1 cellular context compared by ENCODE assay signal in the genomic region with DNA sequence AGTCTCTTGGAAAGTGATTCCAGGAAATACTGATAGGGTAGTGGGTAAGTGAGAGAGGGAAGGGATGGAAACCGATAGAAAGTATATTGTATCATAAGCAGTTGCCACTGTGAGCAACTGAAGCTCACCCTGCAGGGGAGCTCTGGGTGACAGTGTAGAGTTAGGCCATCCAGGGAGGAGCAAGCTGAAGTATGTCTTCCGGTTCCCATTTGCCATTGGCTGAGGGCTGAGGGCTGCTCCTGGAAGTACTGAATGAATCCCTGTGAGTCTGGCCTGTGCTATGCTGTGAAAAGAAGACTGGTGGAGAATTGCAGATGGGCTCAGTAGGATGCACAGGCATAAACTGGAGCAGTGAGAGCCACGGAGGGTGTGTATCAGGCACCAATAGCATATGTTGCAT.
TF ChIP-seq lines count a peak whose summit lies in the region.

No MANE protein-coding gene starts in this region.

TF ChIP-seq in WTC11, 78 proteins besides CTCF, POLR2A, EP300 and RAD21 (continued from another document):
- TF ChIP-seq KAT7 (CRISPR knock-in tag; IDR thresholded peaks at IDR 0.05; ENCODE audit: borderline replicate concordance) (no peak), TEAD1 (CRISPR knock-in tag; IDR thresholded peaks at IDR 0.05) (no peak), FOXP1 (CRISPR knock-in tag; IDR thresholded peaks at IDR 0.05; ENCODE audit: borderline replicate concordance) (no peak), ATF6 (CRISPR knock-in tag; IDR thresholded peaks at IDR 0.05) (no peak), ZNF671 (CRISPR knock-in tag; IDR thresholded peaks at IDR 0.05) (no peak), SOX15 (CRISPR knock-in tag; IDR thresholded peaks at IDR 0.05) (no peak), ZNF532 (CRISPR knock-in tag; IDR thresholded peaks at IDR 0.05; ENCODE audit: borderline replicate concordance) (no peak), JAZF1 (CRISPR knock-in tag; IDR thresholded peaks at IDR 0.05) (no peak), GABPB1 (CRISPR knock-in tag; IDR thresholded peaks at IDR 0.05) (no peak), ZBTB21 (CRISPR knock-in tag; IDR thresholded peaks at IDR 0.05; ENCODE audit: borderline replicate concordance) (no peak)
- TF ChIP-seq, protein P1, sequence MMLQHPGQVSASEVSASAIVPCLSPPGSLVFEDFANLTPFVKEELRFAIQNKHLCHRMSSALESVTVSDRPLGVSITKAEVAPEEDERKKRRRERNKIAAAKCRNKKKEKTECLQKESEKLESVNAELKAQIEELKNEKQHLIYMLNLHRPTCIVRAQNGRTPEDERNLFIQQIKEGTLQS (CRISPR knock-in tag; conservative IDR thresholded peaks at IDR 0.05), result no peak
- TF ChIP-seq, protein P2, sequence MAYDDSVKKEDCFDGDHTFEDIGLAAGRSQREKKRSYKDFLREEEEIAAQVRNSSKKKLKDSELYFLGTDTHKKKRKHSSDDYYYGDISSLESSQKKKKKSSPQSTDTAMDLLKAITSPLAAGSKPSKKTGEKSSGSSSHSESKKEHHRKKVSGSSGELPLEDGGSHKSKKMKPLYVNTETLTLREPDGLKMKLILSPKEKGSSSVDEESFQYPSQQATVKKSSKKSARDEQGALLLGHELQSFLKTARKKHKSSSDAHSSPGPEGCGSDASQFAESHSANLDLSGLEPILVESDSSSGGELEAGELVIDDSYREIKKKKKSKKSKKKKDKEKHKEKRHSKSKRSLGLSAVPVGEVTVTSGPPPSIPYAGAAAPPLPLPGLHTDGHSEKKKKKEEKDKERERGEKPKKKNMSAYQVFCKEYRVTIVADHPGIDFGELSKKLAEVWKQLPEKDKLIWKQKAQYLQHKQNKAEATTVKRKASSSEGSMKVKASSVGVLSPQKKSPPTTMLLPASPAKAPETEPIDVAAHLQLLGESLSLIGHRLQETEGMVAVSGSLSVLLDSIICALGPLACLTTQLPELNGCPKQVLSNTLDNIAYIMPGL (CRISPR knock-in tag; IDR thresholded peaks at IDR 0.05), result no peak
TF ChIP-seq in WTC11: peak in this region for 0.
